16 cellular contexts compared by ENCODE assay signal in genomic region chr9:90162819-90163218, GRCh38.
A peak's percentile ranks its signal among the peaks of the same experiment; 100 is the strongest.
DNase-seq lines count a peak whose midpoint lies in the region; ATAC-seq and TF ChIP-seq lines count a peak whose summit lies in the region.
"Had no signal": no experiment of that assay in that cellular context is flagged by ENCODE, and none has a peak within 500 bp of the region (broad histone marks: within the 10 kb centered on the region; RNA-seq: fewer than 3 reads in every experiment).

No MANE protein-coding gene starts in this region.

- intact Hi-C loops in left colon (cut with DNase I, micrococcal nuclease) (no loop called here), OCI-LY7 (cut with micrococcal nuclease; ENCODE audit: unreplicated experiment) (no loop called here)

- no peak overlapping the region for H3K27ac Mint-ChIP-seq in stimulated activated naive B cell treated with anti-CD40 and anti-IgM and Interleukin-4, amounts not matched to agents 10 μg/mL and 1 μg/mL and 100 μg/mL, for 72 hours
- no peak overlapping the region for H3K27ac Mint-ChIP-seq in immature natural killer cell
- H3K27ac Mint-ChIP-seq: CD8-positive, alpha-beta memory T cell; IgD-negative memory B cell had no signal

- no peaks in the 10 kb centered on the region for H4K20me1 ChIP-seq in OCI-LY7 (ENCODE audit: insufficient read depth, low read length)

- H3K36me3 Mint-ChIP-seq in stimulated activated naive B cell treated with anti-CD40 and anti-IgM and Interleukin-4, amounts not matched to agents 10 μg/mL and 1 μg/mL and 100 μg/mL, for 72 hours: no peaks in the 10 kb centered on the region
- H3K36me3 Mint-ChIP-seq in immature natural killer cell: no peaks in the 10 kb centered on the region
- H3K36me3 Mint-ChIP-seq: CD8-positive, alpha-beta memory T cell; IgD-negative memory B cell had no signal

- POLR2A ChIA-PET in HEK293 (lab: Yijun Ruan, JAX): no interaction called here
- POLR2A ChIA-PET in OCI-LY7 (lab: Charles Lee): no interaction called here

- H3K27me3 ChIP-seq in Peyer's patch: no peaks in the 10 kb centered on the region
- H3K27me3 ChIP-seq in tibial nerve: no peaks in the 10 kb centered on the region

- no peaks in the 10 kb centered on the region for H3K9me3 ChIP-seq in HEK293 (ENCODE audit: control insufficient read depth, insufficient read depth, low read depth, low read length)
- no peaks in the 10 kb centered on the region for H3K9me3 ChIP-seq in Peyer's patch
- H3K9me3 ChIP-seq in OCI-LY7 (ENCODE audit: low read length): no peaks in the 10 kb centered on the region
- H3K9me3 ChIP-seq in tibial nerve: peaks cover 0 to 6% (median 0%) of the 10 kb centered on the region in 4 donors
- H3K9me3 ChIP-seq: BE2C, Caco-2 had no signal

- no peaks in the 10 kb centered on the region for H3K9me2 ChIP-seq in OCI-LY7 (ENCODE audit: insufficient read depth, low read length)

- BruUV-seq in OCI-LY7 (replicated peaks; lab: Mats Ljungman, UMichigan): no TSS peak

- H3K4me1 ChIP-seq in HEK293 (ENCODE audit: control insufficient read depth, insufficient read depth, low read length): no peaks in the 10 kb centered on the region
- H3K4me1 ChIP-seq in Peyer's patch: peaks cover 0 to 4% (median 2%) of the 10 kb centered on the region in 4 donors
- no peaks in the 10 kb centered on the region for H3K4me1 ChIP-seq in OCI-LY7 (ENCODE audit: insufficient read depth, low read length, poor library complexity, severe bottlenecking)
- no peaks in the 10 kb centered on the region for H3K4me1 ChIP-seq in tibial nerve
- H3K4me1 ChIP-seq: BE2C, Caco-2 had no signal

- ATAC-seq in left colon: peak; percentile 83
- peak; percentile 33 for ATAC-seq in stimulated activated naive B cell treated with anti-CD40 and anti-IgM and Interleukin-4, amounts not matched to agents 10 μg/mL and 1 μg/mL and 100 μg/mL, for 72 hours (replicated peaks)

- no peaks in the 10 kb centered on the region for H3K4me1 Mint-ChIP-seq in stimulated activated naive B cell treated with anti-CD40 and anti-IgM and Interleukin-4, amounts not matched to agents 10 μg/mL and 1 μg/mL and 100 μg/mL, for 72 hours
- H3K4me1 Mint-ChIP-seq in immature natural killer cell: no peaks in the 10 kb centered on the region
- H3K4me1 Mint-ChIP-seq: CD8-positive, alpha-beta memory T cell had no signal

- no peak for TF ChIP-seq POLR2A in Peyer's patch (IDR thresholded peaks at IDR 0.05)
- no peak for TF ChIP-seq POLR2A in tibial nerve (IDR thresholded peaks at IDR 0.05)

- CTCF ChIA-PET in HEK293 (lab: Yijun Ruan, JAX): interaction anchor here (0.6 to 2.0 kb wide), 3 partner anchors 20 to 666 kb away, joined by 4 to 6 read pairs (median 4); no protein-coding TSS in a partner anchor
- CTCF ChIA-PET in OCI-LY7 (lab: Charles Lee; ENCODE audit: unreplicated experiment): no interaction called here

- H3K27ac ChIP-seq in HEK293 (ENCODE audit: extremely low read depth, low read depth, low read length) (no peak overlapping the region), Peyer's patch (peak overlapping the region in 2 of 4 donors; percentile 27 to 56), OCI-LY7 (ENCODE audit: low read depth, low read length, poor library complexity, severe bottlenecking) (no peak overlapping the region), tibial nerve (no peak overlapping the region)
- H3K27ac ChIP-seq: GM23248 had no signal

- no peak overlapping the region for H3K4me3 Mint-ChIP-seq in stimulated activated naive B cell treated with anti-CD40 and anti-IgM and Interleukin-4, amounts not matched to agents 10 μg/mL and 1 μg/mL and 100 μg/mL, for 72 hours
- H3K4me3 Mint-ChIP-seq in immature natural killer cell: no peak overlapping the region
- H3K4me3 Mint-ChIP-seq: CD8-positive, alpha-beta memory T cell; IgD-negative memory B cell had no signal

- no peak overlapping the region for H3K4me2 ChIP-seq in OCI-LY7 (ENCODE audit: low read length)

- H3K9me3 Mint-ChIP-seq in stimulated activated naive B cell treated with anti-CD40 and anti-IgM and Interleukin-4, amounts not matched to agents 10 μg/mL and 1 μg/mL and 100 μg/mL, for 72 hours: no peaks in the 10 kb centered on the region
- peaks cover 0 to 2% (median 0%) of the 10 kb centered on the region in 6 donors for H3K9me3 Mint-ChIP-seq in immature natural killer cell
- H3K9me3 Mint-ChIP-seq: CD8-positive, alpha-beta memory T cell; IgD-negative memory B cell had no signal

- TF ChIP-seq CTCF in HEK293 (tag by site-specific recombination; IDR thresholded peaks at IDR 0.05): no peak
- TF ChIP-seq CTCF in Peyer's patch (IDR thresholded peaks at IDR 0.05): no peak
- no peak for TF ChIP-seq CTCF in OCI-LY7 (conservative IDR thresholded peaks at IDR 0.05; ENCODE audit: low read length)
- no peak for TF ChIP-seq CTCF in tibial nerve (IDR thresholded peaks at IDR 0.05)

- H3K4me3 ChIP-seq in HEK293 (ENCODE audit: low read depth, low read length) (no peak overlapping the region), Peyer's patch (no peak overlapping the region), OCI-LY7 (ENCODE audit: low read depth, low read length, poor library complexity, severe bottlenecking) (no peak overlapping the region), tibial nerve (no peak overlapping the region)
- H3K4me3 ChIP-seq: GM23248 had no signal

- no peaks in the 10 kb centered on the region for H3K79me2 ChIP-seq in OCI-LY7 (ENCODE audit: insufficient read depth, low read depth, low read length)

- DNase-seq in Peyer's patch: peak in 2 of 3 donors; percentile 63 to 65
- peak; percentile 39 to 42 for DNase-seq in left colon
- no peak for DNase-seq in stimulated activated naive B cell treated with anti-CD40 and anti-IgM and Interleukin-4, amounts not matched to agents 10 μg/mL and 1 μg/mL and 100 μg/mL, for 72 hours
- DNase-seq in anterior cingulate cortex (lab: John Stamatoyannopoulos, UW): no peak
- DNase-seq in OCI-LY7 (ENCODE audit: low spot score): no peak
- DNase-seq in tibial nerve (ENCODE audit: low spot score in 2 of 2): no peak
- DNase-seq in immature natural killer cell: no peak
- DNase-seq: BE2C; Caco-2; CD8-positive, alpha-beta memory T cell; DND-41; GF-D8; GM23248; H7 had no signal

- no peak overlapping the region for H2AFZ ChIP-seq in OCI-LY7 (ENCODE audit: low read length)
- H2AFZ ChIP-seq: GM23248 had no signal

- WGBS in tibial nerve, 2 donors: 56 to 65% methylated on average over 3 of the region's 3 CpGs

- TF ChIP-seq EP300 in tibial nerve (IDR thresholded peaks at IDR 0.05): no peak

- H3K27me3 Mint-ChIP-seq in stimulated activated naive B cell treated with anti-CD40 and anti-IgM and Interleukin-4, amounts not matched to agents 10 μg/mL and 1 μg/mL and 100 μg/mL, for 72 hours: no peaks in the 10 kb centered on the region
- peaks cover 0 to 7% (median 4%) of the 10 kb centered on the region in 3 donors for H3K27me3 Mint-ChIP-seq in immature natural killer cell (ENCODE audit: low read depth in 3 of 3)
- H3K27me3 Mint-ChIP-seq: IgD-negative memory B cell had no signal

- H3K36me3 ChIP-seq in HEK293 (ENCODE audit: control insufficient read depth in 2 of 2, insufficient read depth in 1 of 2, low read length in 2 of 2) (no peaks in the 10 kb centered on the region), Peyer's patch (no peaks in the 10 kb centered on the region), OCI-LY7 (ENCODE audit: insufficient read depth, low read length) (no peaks in the 10 kb centered on the region), tibial nerve (no peaks in the 10 kb centered on the region)
- H3K36me3 ChIP-seq: BE2C had no signal

TF ChIP-seq in HEK293, 187 proteins besides CTCF, POLR2A, EP300 and RAD21:
- TF ChIP-seq ZNF223 (tag by site-specific recombination; IDR thresholded peaks at IDR 0.05) (no peak), ZFHX2 (tag by site-specific recombination; conservative IDR thresholded peaks at IDR 0.05) (0 out of 2 replicates have a peak, but pooled peaks have one; percentile 14)
TF ChIP-seq in HEK293: peak in this region for 1.

Comparison
In these comparisons a context has a peak if more than half of its experiments do, and no peak if none do; other contexts are left out.
1. DNase-seq: peak in Peyer's patch (2 of 3) and left colon (2 of 2); none in stimulated activated naive B cell treated with anti-CD40 and anti-IgM and Interleukin-4, amounts not matched to agents 10 μg/mL and 1 μg/mL and 100 μg/mL, for 72 hours (single experiment), anterior cingulate cortex (0 of 58), OCI-LY7 (single experiment), tibial nerve (0 of 2) and immature natural killer cell (0 of 3).